In the genomic region with DNA sequence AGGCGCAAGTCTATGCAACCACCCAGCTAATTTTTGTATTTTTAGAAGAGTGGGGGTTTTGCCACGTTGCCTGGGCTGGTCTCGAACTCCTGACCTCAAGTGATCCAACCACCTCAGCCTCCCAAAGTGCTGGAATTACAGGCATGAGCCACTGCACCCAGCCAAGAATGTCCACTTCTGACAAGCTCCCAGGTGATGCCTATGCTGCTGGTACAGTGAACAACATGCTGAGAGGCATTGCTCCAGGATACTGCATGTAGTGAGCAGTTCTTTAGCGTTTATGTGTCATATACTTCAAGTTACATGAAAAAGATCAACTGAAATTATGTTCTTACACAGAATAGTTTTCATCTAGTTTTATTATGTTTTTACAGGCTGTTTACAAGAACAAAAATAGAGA, we compare ENCODE assay signal across 28 cellular contexts.
"Had no signal": no experiment of that assay in that cellular context is flagged by ENCODE, and none has a peak within 500 bp of the region (broad histone marks: within the 10 kb centered on the region; RNA-seq: fewer than 3 reads in every experiment).

No MANE protein-coding gene starts in this region.

- H3K4me1 ChIP-seq: stomach, suprapubic skin, testis, thyroid gland, tibial artery, tibial nerve, upper lobe of left lung, upper lobe of right lung, uterus, vagina had no signal

- H3K36me3 ChIP-seq: thoracic aorta, thyroid gland, transverse colon, uterus, vagina had no signal

- FAIRE-seq: urothelium cell line had no signal

- H3K27me3 ChIP-seq: stomach, suprapubic skin, testis, thyroid gland, tibial artery, tibial nerve, transverse colon, upper lobe of left lung, upper lobe of right lung, uterus, vagina had no signal

- H3K4me1 Mint-ChIP-seq: stimulated activated effector memory CD8-positive, alpha-beta T cell treated with anti-CD3 and anti-CD28 coated beads, Interleukin-12 subunit alpha, Interleukin-12 subunit beta, amount 100 ng/mL, for 72 hours; stimulated activated memory B cell treated with anti-CD40 and anti-IgM and Interleukin-4, amounts not matched to agents 10 μg/mL and 1 μg/mL and 100 μg/mL, for 72 hours; stimulated activated naive B cell treated with anti-CD40 and anti-IgM and Interleukin-4, amounts not matched to agents 10 μg/mL and 1 μg/mL and 100 μg/mL, for 72 hours; stimulated activated naive CD8-positive, alpha-beta T cell treated with anti-CD3 and anti-CD28 coated beads, Interleukin-15, amount 100 ng/mL, for 72 hours had no signal

- DNase-seq: stimulated activated CD4-positive, alpha-beta T cell treated with anti-CD3 and anti-CD28 coated beads, Interleukin-2, amount 100 ng/mL, for 48 hours; stimulated activated CD4-positive, alpha-beta T cell treated with anti-CD3 and anti-CD28 coated beads, Interleukin-4, amount 100 ng/mL, for 1 hour; stimulated activated CD4-positive, alpha-beta T cell treated with anti-CD3 and anti-CD28 coated beads, Interleukin-4, amount 100 ng/mL, for 24 hours; stimulated activated CD4-positive, alpha-beta T cell treated with anti-CD3 and anti-CD28 coated beads, Interleukin-4, amount 100 ng/mL, for 4 hours; stimulated activated CD8-positive, alpha-beta memory T cell treated with anti-CD3 and anti-CD28 coated beads, Interleukin-4, amount 100 ng/mL, for 48 hours; stimulated activated naive B cell treated with anti-CD40 and anti-IgM and Interleukin-4, amounts not matched to agents 10 μg/mL and 1 μg/mL and 100 μg/mL, for 72 hours; stimulated activated naive CD4-positive, alpha-beta T cell; stimulated activated naive CD4-positive, alpha-beta T cell treated with Interleukin-2 at 50 U/mL for 16 hours; stimulated activated naive CD8-positive, alpha-beta T cell treated with anti-CD3 and anti-CD28 coated beads, Interleukin-15, amount 100 ng/mL, for 72 hours; stimulated activated naive CD8-positive, alpha-beta T cell treated with anti-CD3 and anti-CD28 coated beads, Interleukin-15, Interleukin-2, amounts not matched to agents 100 U/mL and 50 U/mL, for 24 hours; stomach; substantia nigra; testis; thyroid gland; tibial artery; transverse colon; upper lobe of left lung; upper lobe of right lung; uterus had no signal

- H3K4me3 ChIP-seq: stomach, suprapubic skin, testis, thoracic aorta, thyroid gland, tibial artery, tibial nerve, transverse colon, upper lobe of left lung, upper lobe of right lung, uterus, vagina had no signal

- H3K27ac ChIP-seq: stomach, suprapubic skin, testis, thoracic aorta, thyroid gland, tibial artery, tibial nerve, transverse colon, upper lobe of left lung, upper lobe of right lung, uterus, vagina had no signal

- H3K9me3 ChIP-seq: stomach, suprapubic skin, testis, thoracic aorta, thyroid gland, tibial artery, tibial nerve, transverse colon, upper lobe of left lung, upper lobe of right lung, uterus, vagina had no signal

- ATAC-seq: stimulated activated effector memory CD8-positive, alpha-beta T cell treated with anti-CD3 and anti-CD28 coated beads, Interleukin-12 subunit alpha, Interleukin-12 subunit beta, amount 100 ng/mL, for 72 hours; stimulated activated memory B cell treated with anti-CD40 and anti-IgM and Interleukin-4, amounts not matched to agents 10 μg/mL and 1 μg/mL and 100 μg/mL, for 72 hours; stimulated activated naive B cell treated with anti-CD40 and anti-IgM and Interleukin-4, amounts not matched to agents 10 μg/mL and 1 μg/mL and 100 μg/mL, for 72 hours; stimulated activated naive CD8-positive, alpha-beta T cell treated with anti-CD3 and anti-CD28 coated beads, Interleukin-15, amount 100 ng/mL, for 72 hours; stimulated activated naive CD8-positive, alpha-beta T cell treated with anti-CD3 and anti-CD28 coated beads, Interleukin-15, Interleukin-2, amounts not matched to agents 100 U/mL and 50 U/mL, for 24 hours; upper lobe of right lung had no signal

- H3K9me3 Mint-ChIP-seq: stimulated activated effector memory CD8-positive, alpha-beta T cell treated with anti-CD3 and anti-CD28 coated beads, Interleukin-12 subunit alpha, Interleukin-12 subunit beta, amount 100 ng/mL, for 72 hours; stimulated activated memory B cell treated with anti-CD40 and anti-IgM and Interleukin-4, amounts not matched to agents 10 μg/mL and 1 μg/mL and 100 μg/mL, for 72 hours; stimulated activated naive B cell treated with anti-CD40 and anti-IgM and Interleukin-4, amounts not matched to agents 10 μg/mL and 1 μg/mL and 100 μg/mL, for 72 hours; stimulated activated naive CD8-positive, alpha-beta T cell treated with anti-CD3 and anti-CD28 coated beads, Interleukin-15, amount 100 ng/mL, for 72 hours; stimulated activated naive CD8-positive, alpha-beta T cell treated with anti-CD3 and anti-CD28 coated beads, Interleukin-15, Interleukin-2, amounts not matched to agents 100 ng/mL and 50 ng/mL, for 24 hours; type B pancreatic cell had no signal

- H3K4me3 Mint-ChIP-seq: stimulated activated effector memory CD8-positive, alpha-beta T cell treated with anti-CD3 and anti-CD28 coated beads, Interleukin-12 subunit alpha, Interleukin-12 subunit beta, amount 100 ng/mL, for 72 hours; stimulated activated memory B cell treated with anti-CD40 and anti-IgM and Interleukin-4, amounts not matched to agents 10 μg/mL and 1 μg/mL and 100 μg/mL, for 72 hours; stimulated activated naive B cell treated with anti-CD40 and anti-IgM and Interleukin-4, amounts not matched to agents 10 μg/mL and 1 μg/mL and 100 μg/mL, for 72 hours; stimulated activated naive CD8-positive, alpha-beta T cell treated with anti-CD3 and anti-CD28 coated beads, Interleukin-15, amount 100 ng/mL, for 72 hours; stimulated activated naive CD8-positive, alpha-beta T cell treated with anti-CD3 and anti-CD28 coated beads, Interleukin-15, Interleukin-2, amounts not matched to agents 100 ng/mL and 50 ng/mL, for 24 hours; type B pancreatic cell had no signal

- H3K27me3 Mint-ChIP-seq: stimulated activated memory B cell treated with anti-CD40 and anti-IgM and Interleukin-4, amounts not matched to agents 10 μg/mL and 1 μg/mL and 100 μg/mL, for 72 hours; stimulated activated naive B cell treated with anti-CD40 and anti-IgM and Interleukin-4, amounts not matched to agents 10 μg/mL and 1 μg/mL and 100 μg/mL, for 72 hours; stimulated activated naive CD8-positive, alpha-beta T cell treated with anti-CD3 and anti-CD28 coated beads, Interleukin-15, amount 100 ng/mL, for 72 hours; stimulated activated naive CD8-positive, alpha-beta T cell treated with anti-CD3 and anti-CD28 coated beads, Interleukin-15, Interleukin-2, amounts not matched to agents 100 ng/mL and 50 ng/mL, for 24 hours; type B pancreatic cell had no signal

- H3K27ac Mint-ChIP-seq: stimulated activated effector memory CD8-positive, alpha-beta T cell treated with anti-CD3 and anti-CD28 coated beads, Interleukin-12 subunit alpha, Interleukin-12 subunit beta, amount 100 ng/mL, for 72 hours; stimulated activated memory B cell treated with anti-CD40 and anti-IgM and Interleukin-4, amounts not matched to agents 10 μg/mL and 1 μg/mL and 100 μg/mL, for 72 hours; stimulated activated naive B cell treated with anti-CD40 and anti-IgM and Interleukin-4, amounts not matched to agents 10 μg/mL and 1 μg/mL and 100 μg/mL, for 72 hours; stimulated activated naive CD8-positive, alpha-beta T cell treated with anti-CD3 and anti-CD28 coated beads, Interleukin-15, amount 100 ng/mL, for 72 hours; stimulated activated naive CD8-positive, alpha-beta T cell treated with anti-CD3 and anti-CD28 coated beads, Interleukin-15, Interleukin-2, amounts not matched to agents 100 ng/mL and 50 ng/mL, for 24 hours; type B pancreatic cell had no signal
